26 cellular contexts compared by ENCODE assay signal in genomic region chr5:111744455-111744854, GRCh38. TPM values are rescaled to one million over a fixed set of nuclear protein-coding genes. Genes with fewer than 3 reads are reported as not detected.
DNase-seq lines count a peak whose midpoint lies in the region; ATAC-seq and TF ChIP-seq lines count a peak whose summit lies in the region.
"Had no signal": no experiment of that assay in that cellular context is flagged by ENCODE, and none has a peak within 500 bp of the region (broad histone marks: within the 10 kb centered on the region; RNA-seq: fewer than 3 reads in every experiment).

No MANE protein-coding gene starts in this region.

- H4K5ac ChIP-seq in IMR-90 (ENCODE audit: low read depth, low read length), result peak overlapping the region; percentile 80

- H3K23ac ChIP-seq in IMR-90 (ENCODE audit: low read depth, low read length), result peak overlapping the region; percentile 71

- peaks cover 20% of the 10 kb centered on the region for H3K36me3 Mint-ChIP-seq in endodermal cell (ENCODE audit: low read depth)
- H3K36me3 Mint-ChIP-seq: naive thymus-derived CD8-positive, alpha-beta T cell; stimulated activated memory B cell treated with anti-CD40 and anti-IgM and Interleukin-4, amounts not matched to agents 10 μg/mL and 1 μg/mL and 100 μg/mL, for 72 hours had no signal

- H3K9me3 Mint-ChIP-seq in endodermal cell, result no peaks in the 10 kb centered on the region
- H3K9me3 Mint-ChIP-seq: activated naive CD8-positive, alpha-beta T cell treated with anti-CD3 and anti-CD28 coated beads for 36 hours; CD4-positive, alpha-beta T cell; naive thymus-derived CD8-positive, alpha-beta T cell; stimulated activated memory B cell treated with anti-CD40 and anti-IgM and Interleukin-4, amounts not matched to agents 10 μg/mL and 1 μg/mL and 100 μg/mL, for 72 hours had no signal

- H4K20me1 ChIP-seq in BLaER1 (peaks cover 99% of the 10 kb centered on the region), IMR-90 (ENCODE audit: insufficient read depth, low read length) (no peaks in the 10 kb centered on the region), osteoblast (ENCODE audit: insufficient read depth, low read length) (no peaks in the 10 kb centered on the region)

- H3K9ac ChIP-seq in BLaER1 (no peak overlapping the region), IMR-90 (ENCODE audit: low read depth, low read length) (no peak overlapping the region), endodermal cell (ENCODE audit: extremely low read depth, low read length, poor library complexity, severe bottlenecking) (no peak overlapping the region)

- H3K79me1 ChIP-seq in IMR-90 (ENCODE audit: low read depth in 1 of 2, low read length in 2 of 2), result peaks cover 19 to 48% of the 10 kb centered on the region in 2 experiments

- no peak for TF ChIP-seq RAD21 in IMR-90 (IDR thresholded peaks at IDR 0.05; ENCODE audit: low read length)

- no peak overlapping the region for H3K4me3 Mint-ChIP-seq in endodermal cell
- H3K4me3 Mint-ChIP-seq: activated naive CD8-positive, alpha-beta T cell treated with anti-CD3 and anti-CD28 coated beads for 36 hours; CD4-positive, alpha-beta T cell; naive thymus-derived CD8-positive, alpha-beta T cell; stimulated activated memory B cell treated with anti-CD40 and anti-IgM and Interleukin-4, amounts not matched to agents 10 μg/mL and 1 μg/mL and 100 μg/mL, for 72 hours had no signal

- 0 out of 2 replicates have a peak overlapping the region, but pooled peaks have one; percentile 2 for H3K56ac ChIP-seq in IMR-90 (ENCODE audit: extremely low read depth, insufficient read depth, low read length)

- peak overlapping the region; percentile 89 for H3K18ac ChIP-seq in IMR-90 (ENCODE audit: low read depth, low read length)

- H2AK5ac ChIP-seq in IMR-90 (ENCODE audit: low read depth, low read length), result peak overlapping the region; percentile 49; the same call in 1 of the 2 replicates

- peaks cover 65% of the 10 kb centered on the region for H3K79me2 ChIP-seq in osteoblast (ENCODE audit: insufficient read depth, low read length)

- H2BK120ac ChIP-seq in IMR-90 (ENCODE audit: low read depth, low read length), result peak overlapping the region; percentile 83

- H3K27me3 ChIP-seq in BLaER1 (no peaks in the 10 kb centered on the region), IMR-90 (ENCODE audit: control insufficient read depth, insufficient read depth, low read length) (no peaks in the 10 kb centered on the region), endodermal cell (ENCODE audit: control insufficient read depth, insufficient read depth, low read length, poor library complexity, severe bottlenecking) (no peaks in the 10 kb centered on the region), osteoblast (ENCODE audit: insufficient read depth, low read length) (no peaks in the 10 kb centered on the region), adrenal gland (no peaks in the 10 kb centered on the region)
- H3K27me3 ChIP-seq: breast epithelium, SJSA1 had no signal

- TF ChIP-seq POLR2A in IMR-90 (IDR thresholded peaks at IDR 0.05; ENCODE audit: low read depth, low read length) (no peak), adrenal gland (IDR thresholded peaks at IDR 0.05) (no peak)

- POLR2A ChIA-PET in IMR-90 (lab: Charles Lee; ENCODE audit: unreplicated experiment), result no interaction called here

- H2BK5ac ChIP-seq in IMR-90 (ENCODE audit: low read depth, low read length, poor library complexity, severe bottlenecking), result peak overlapping the region; percentile 81

- no CpG with 5 or more reads among the region's 2 CpGs for WGBS in IMR-90 (ENCODE audit: extremely low coverage in 2 of 2, insufficient read length in 1 of 2), 2 experiments
- WGBS in endodermal cell (ENCODE audit: insufficient coverage in 1 of 2, insufficient read length in 1 of 2), 2 experiments, result 86% methylated on average over 2 of the region's 2 CpGs; no CpG with 5 or more reads in 1 of the 2 experiments
- 82 to 95% (median 86%) methylated on average over 2 of the region's 2 CpGs for WGBS in adrenal gland, 4 donors

- in situ Hi-C loops in IMR-90 (cut with MboI; ENCODE audit: low sequenced_read_pairs), result loop anchor here (5.0 kb wide), 1 partner anchor 253 kb away; no protein-coding TSS in a partner anchor

- peak overlapping the region; percentile 73 for H3K14ac ChIP-seq in IMR-90 (replicated peaks; ENCODE audit: low read depth, low read length)

- H2BK20ac ChIP-seq in IMR-90 (ENCODE audit: low read depth, low read length), result peak overlapping the region; percentile 30; the same call in 1 of the 2 replicates

- H4K91ac ChIP-seq in IMR-90 (ENCODE audit: insufficient read depth, low read depth, low read length), result peak overlapping the region; percentile 65

- H3K4me3 ChIP-seq in BLaER1 (no peak overlapping the region), IMR-90 (ENCODE audit: insufficient read depth, low read depth, low read length) (no peak overlapping the region), endodermal cell (ENCODE audit: low read length) (no peak overlapping the region), osteoblast (ENCODE audit: insufficient read depth, low read length) (no peak overlapping the region), adrenal gland (no peak overlapping the region)
- H3K4me3 ChIP-seq: breast epithelium, SJSA1, skin epidermis had no signal

- peaks cover 12% of the 10 kb centered on the region for H3K9me1 ChIP-seq in IMR-90 (ENCODE audit: insufficient read depth, low read length)

- BruUV-seq in IMR-90 (replicated peaks; lab: Mats Ljungman, UMichigan), result no TSS peak

- CTCF ChIA-PET in IMR-90 (lab: Yijun Ruan, JAX), result interaction anchor here (0.9 to 1.4 kb wide), 2 partner anchors 10 to 194 kb away, joined by 3 read pairs; no protein-coding TSS in a partner anchor

- H3K4ac ChIP-seq in IMR-90 (ENCODE audit: low read depth, low read length), result peak overlapping the region; percentile 81

- no peak overlapping the region; the same call in 1 of the 3 replicates for H2BK15ac ChIP-seq in IMR-90 (ENCODE audit: low read depth, low read length)

- ATAC-seq in IMR-90 (ENCODE audit: low read depth), result no peak
- no peak for ATAC-seq in GM19351 (IDR thresholded peaks at IDR 0.05; ENCODE audit: unreplicated experiment)
- ATAC-seq in GM18498 (IDR thresholded peaks at IDR 0.05; ENCODE audit: unreplicated experiment), result no peak
- ATAC-seq: naive thymus-derived CD8-positive, alpha-beta T cell; Panc1; stimulated activated memory B cell treated with anti-CD40 and anti-IgM and Interleukin-4, amounts not matched to agents 10 μg/mL and 1 μg/mL and 100 μg/mL, for 72 hours had no signal

- no peak overlapping the region for H2AFZ ChIP-seq in IMR-90 (replicated peaks; ENCODE audit: low read length, poor library complexity)
- no peak overlapping the region for H2AFZ ChIP-seq in osteoblast (ENCODE audit: low read length)

- peaks cover 71% of the 10 kb centered on the region for H3K4me1 ChIP-seq in BLaER1
- peaks cover 27% of the 10 kb centered on the region for H3K4me1 ChIP-seq in IMR-90 (ENCODE audit: control insufficient read depth, insufficient read depth, low read length)
- H3K4me1 ChIP-seq in endodermal cell (ENCODE audit: control insufficient read depth, insufficient read depth, low read length), result no peaks in the 10 kb centered on the region
- peaks cover 87% of the 10 kb centered on the region for H3K4me1 ChIP-seq in osteoblast (ENCODE audit: insufficient read depth, low read length)
- H3K4me1 ChIP-seq in adrenal gland (replicated peaks in 1 of 2), result peaks cover 25 to 61% of the 10 kb centered on the region in 2 donors
- H3K4me1 ChIP-seq: breast epithelium had no signal

- H3K9me3 ChIP-seq in BLaER1, result no peaks in the 10 kb centered on the region
- no peaks in the 10 kb centered on the region for H3K9me3 ChIP-seq in IMR-90 (ENCODE audit: control insufficient read depth, insufficient read depth, low read length)
- no peaks in the 10 kb centered on the region for H3K9me3 ChIP-seq in endodermal cell (ENCODE audit: control insufficient read depth, low read length)
- no peaks in the 10 kb centered on the region for H3K9me3 ChIP-seq in osteoblast (ENCODE audit: low read depth, low read length)
- H3K9me3 ChIP-seq in adrenal gland (replicated peaks in 1 of 3), result no peaks in the 10 kb centered on the region
- H3K9me3 ChIP-seq: breast epithelium, SJSA1 had no signal

- peak overlapping the region in 1 of 2 experiments; percentile 52; a peak in 3 of 4 replicates for H4K8ac ChIP-seq in IMR-90 (ENCODE audit: low read depth in 2 of 2, low read length in 2 of 2)

- no peak for TF ChIP-seq CTCF in IMR-90 (conservative IDR thresholded peaks at IDR 0.05; ENCODE audit: low read depth, low read length)
- TF ChIP-seq CTCF in endodermal cell (conservative IDR thresholded peaks at IDR 0.05), result no peak
- no peak for TF ChIP-seq CTCF in osteoblast (IDR thresholded peaks at IDR 0.05; ENCODE audit: extremely low read depth, low read depth, low read length)
- no peak for TF ChIP-seq CTCF in adrenal gland (IDR thresholded peaks at IDR 0.05)

- no peak overlapping the region for H2AK9ac ChIP-seq in IMR-90 (replicated peaks; ENCODE audit: low read depth, low read length, poor library complexity)

- H3K4me1 Mint-ChIP-seq in endodermal cell, result peaks cover 7% of the 10 kb centered on the region
- H3K4me1 Mint-ChIP-seq: stimulated activated memory B cell treated with anti-CD40 and anti-IgM and Interleukin-4, amounts not matched to agents 10 μg/mL and 1 μg/mL and 100 μg/mL, for 72 hours had no signal

- dilution Hi-C loops in IMR-90 (cut with HindIII; ENCODE audit: low sequenced_read_pairs, unreplicated experiment), result no loop called here

- no peak overlapping the region for H3K27ac ChIP-seq in BLaER1
- peak overlapping the region; percentile 60; the same call in 1 of the 2 replicates for H3K27ac ChIP-seq in IMR-90 (ENCODE audit: insufficient read depth, low read length)
- H3K27ac ChIP-seq in endodermal cell (ENCODE audit: low read depth, low read length), result peak overlapping the region; percentile 29
- peak overlapping the region; percentile 73 for H3K27ac ChIP-seq in osteoblast (ENCODE audit: low read depth, low read length)
- no peak overlapping the region for H3K27ac ChIP-seq in adrenal gland
- H3K27ac ChIP-seq: breast epithelium, SJSA1, VCaP had no signal

- H3K4me2 ChIP-seq in BLaER1, result peak overlapping the region; percentile 20; the same call in 1 of the 2 replicates
- H3K4me2 ChIP-seq in IMR-90 (ENCODE audit: low read depth, low read length), result peak overlapping the region; percentile 50
- peak overlapping the region; percentile 31 for H3K4me2 ChIP-seq in osteoblast (ENCODE audit: insufficient read depth, low read length)

- peaks cover 50% of the 10 kb centered on the region for H3K36me3 ChIP-seq in BLaER1
- H3K36me3 ChIP-seq in IMR-90 (ENCODE audit: control insufficient read depth, insufficient read depth, low read length), result peaks cover under 1% of the 10 kb centered on the region; the same call in 1 of the 2 replicates
- H3K36me3 ChIP-seq in endodermal cell (ENCODE audit: control insufficient read depth, insufficient read depth, low read length), result peaks cover 51% of the 10 kb centered on the region
- peaks cover 13% of the 10 kb centered on the region for H3K36me3 ChIP-seq in osteoblast (ENCODE audit: insufficient read depth, low read length)
- no peaks in the 10 kb centered on the region for H3K36me3 ChIP-seq in adrenal gland (replicated peaks in 1 of 2)
- H3K36me3 ChIP-seq: breast epithelium, SJSA1 had no signal

- no peak overlapping the region for H3K27ac Mint-ChIP-seq in endodermal cell
- H3K27ac Mint-ChIP-seq: activated naive CD8-positive, alpha-beta T cell treated with anti-CD3 and anti-CD28 coated beads for 36 hours; CD4-positive, alpha-beta T cell; naive thymus-derived CD8-positive, alpha-beta T cell; stimulated activated memory B cell treated with anti-CD40 and anti-IgM and Interleukin-4, amounts not matched to agents 10 μg/mL and 1 μg/mL and 100 μg/mL, for 72 hours had no signal

- intact Hi-C loops in IMR-90 (cut with micrococcal nuclease) (no loop called here), adrenal gland (cut with DNase I) (no loop called here)

- no peak for DNase-seq in IMR-90
- DNase-seq in endodermal cell, result no peak
- no peak for DNase-seq in osteoblast (ENCODE audit: insufficient read length, low spot score, missing footprints)
- no peak for DNase-seq in NCI-H2171 treated with DMSO at 0.1 percent for 48 hours (lab: John Stamatoyannopoulos, UW)
- no peak for DNase-seq in adrenal gland
- DNase-seq: activated CD4-positive, alpha-beta T cell treated with anti-CD3 and anti-CD28 coated beads, Interleukin-2, amount 50 U/mL, for 4 hours; activated CD8-positive, alpha-beta memory T cell treated with anti-CD3 and anti-CD28 coated beads, Interleukin-2, amount 50 U/mL, for 48 hours; activated naive CD8-positive, alpha-beta T cell treated with anti-CD3 and anti-CD28 coated beads for 36 hours; CD4-positive, alpha-beta T cell; cortex of kidney; DMS153; mesendoderm; naive thymus-derived CD8-positive, alpha-beta T cell; NCI-H1092; NCI-H1930; NCI-H345; stimulated activated CD4-positive, alpha-beta T cell treated with anti-CD3 and anti-CD28 coated beads, Interleukin-2, amount 100 ng/mL, for 24 hours had no signal

- no peaks in the 10 kb centered on the region for H3K27me3 Mint-ChIP-seq in endodermal cell (ENCODE audit: insufficient read depth)
- H3K27me3 Mint-ChIP-seq: CD4-positive, alpha-beta T cell; naive thymus-derived CD8-positive, alpha-beta T cell; stimulated activated memory B cell treated with anti-CD40 and anti-IgM and Interleukin-4, amounts not matched to agents 10 μg/mL and 1 μg/mL and 100 μg/mL, for 72 hours had no signal

RNA-seq across cellular contexts. Expression of gene NREP, which starts 12.5 kb away (rescaled TPM):
- total RNA-seq in IMR-90 (2012; rRNA removed) (178 and 234 TPM in 2 replicates), endodermal cell (100 to 1,000 TPM; 212 to 238 TPM), osteoblast (150 and 182 TPM in 2 replicates), adrenal gland (100 to 1,000 TPM in 1 of 8 donors, 10 to 100 TPM in 7; 11.4 to 107 (median 65.5) TPM)
- polyA plus RNA-seq in IMR-90 (2012; rRNA removed) (246 and 277 TPM in 2 replicates), adrenal gland (10 to 100 TPM; 35.1 to 50.6 (median 41.9) TPM)
- polyA plus RNA-seq in IMR-90 (2012; cell fraction: cytosol; rRNA removed), result 42.7 and 48.6 TPM in 2 replicates
- polyA plus RNA-seq in IMR-90 (2012; cell fraction: nucleus; rRNA removed; ENCODE audit: low replicate concordance), result 62.1 and 406 TPM in 2 replicates
- polyA plus RNA-seq in endodermal cell (2013, experiment 1 of 2), result 529 TPM
- 488 TPM for polyA plus RNA-seq in endodermal cell (2013, experiment 2 of 2)

Comparison
In these comparisons a context has a peak if more than half of its experiments do, and no peak if none do; other contexts are left out.
1. H3K27ac ChIP-seq: peak in IMR-90 (single experiment), endodermal cell (single experiment) and osteoblast (single experiment); none in BLaER1 (single experiment) and adrenal gland (0 of 5).
2. Peak in every context shown above with its lines, with median percentiles within 50 percentile points of each other: H3K4me2 ChIP-seq.